ENCODE assay signal across 19 cellular contexts in the genomic region with DNA sequence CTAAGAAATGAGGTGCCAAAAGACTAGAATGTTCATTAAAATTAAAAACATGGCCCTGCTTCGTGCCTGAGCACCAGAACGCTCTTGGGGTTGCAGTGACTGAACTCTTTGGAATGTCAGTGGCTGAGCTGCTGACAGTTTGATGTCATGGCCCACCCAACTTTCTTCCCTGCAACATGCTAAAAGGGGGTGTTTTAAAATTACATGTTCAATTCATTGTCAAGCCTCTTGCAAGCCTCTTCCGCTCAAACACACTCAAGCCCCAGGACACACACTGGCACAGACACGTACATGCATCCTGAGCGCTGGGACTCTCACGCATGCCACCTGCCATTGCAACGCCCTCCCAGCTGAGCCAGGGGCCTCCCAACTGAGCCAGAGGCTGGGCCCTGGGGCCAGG. TPM values are rescaled to one million over a fixed set of nuclear protein-coding genes. Genes with fewer than 3 reads are reported as not detected.
A peak's percentile ranks its signal among the peaks of the same experiment; 100 is the strongest.
DNase-seq lines count a peak whose midpoint lies in the region; ATAC-seq, FAIRE-seq and TF ChIP-seq lines count a peak whose summit lies in the region.
"Had no signal": no experiment of that assay in that cellular context is flagged by ENCODE, and none has a peak within 500 bp of the region (broad histone marks: within the 10 kb centered on the region; RNA-seq: fewer than 3 reads in every experiment).

No MANE protein-coding gene starts in this region.

- 79 to 81% methylated on average over 7 of the region's 7 CpGs for WGBS in heart right ventricle, 2 donors

- H3K9ac ChIP-seq in astrocyte (ENCODE audit: low read length), result no peak overlapping the region

- H3K36me3 Mint-ChIP-seq in astrocyte (ENCODE audit: low read depth, unreplicated experiment), result no peaks in the 10 kb centered on the region

- H3K9me3 ChIP-seq in right atrium auricular region (peaks cover 0 to 4% of the 10 kb centered on the region in 2 donors), heart right ventricle (peaks cover 0 to 16% (median 7%) of the 10 kb centered on the region in 11 donors), astrocyte (ENCODE audit: insufficient read depth, low read depth, low read length) (peaks cover 5% of the 10 kb centered on the region)
- H3K9me3 ChIP-seq: vagina had no signal

- H3K4me2 ChIP-seq in astrocyte (ENCODE audit: low read length), result peak overlapping the region; percentile 8

- no peak for FAIRE-seq in astrocyte (lab: Jason Lieb, UNC)
- FAIRE-seq in urothelium cell line (lab: Jason Lieb, UNC), result no peak
- FAIRE-seq: A204.1 had no signal

- H3K4me3 Mint-ChIP-seq in astrocyte (ENCODE audit: unreplicated experiment), result no peak overlapping the region
- H3K4me3 Mint-ChIP-seq: immature natural killer cell, memory B cell had no signal

- H3K27ac ChIP-seq in right atrium auricular region, result no peak overlapping the region
- no peak overlapping the region for H3K27ac ChIP-seq in heart right ventricle
- H3K27ac ChIP-seq in astrocyte (ENCODE audit: low read depth, low read length), result peak overlapping the region; percentile 17
- H3K27ac ChIP-seq: coronary artery, vagina had no signal

- no peaks in the 10 kb centered on the region for H3K79me2 ChIP-seq in astrocyte (ENCODE audit: insufficient read depth, low read length)

- peak; percentile 28 for DNase-seq in right atrium auricular region (ENCODE audit: low spot score)
- DNase-seq in heart right ventricle, result no peak
- peak; percentile 59 for DNase-seq in astrocyte (ENCODE audit: low read depth)
- peak; percentile 82 to 90 for DNase-seq in foreskin fibroblast
- peak; percentile 68 for DNase-seq in urothelium cell line (ENCODE audit: low spot score)
- DNase-seq in activated T-cell treated with anti-CD3 and anti-CD28 coated beads, Interleukin-2, amount 50 U/mL, for 48 hours, result no peak
- DNase-seq in activated effector memory CD4-positive, alpha-beta T cell treated with Interleukin-2 at 50 U/mL for 16 hours, result no peak
- DNase-seq: activated CD4-positive, CD25-positive, alpha-beta regulatory T cell treated with anti-CD3 and anti-CD28 coated beads, Interleukin-2, amount 50 U/mL, for 72 hours; immature natural killer cell; Kasumi-1; NCI-H146; NCI-H69; nucleus accumbens; T-helper 1 cell had no signal

- no peak for TF ChIP-seq CTCF in right atrium auricular region (IDR thresholded peaks at IDR 0.05)
- TF ChIP-seq CTCF in heart right ventricle (IDR thresholded peaks at IDR 0.05), result no peak
- TF ChIP-seq CTCF in astrocyte (IDR thresholded peaks at IDR 0.05; ENCODE audit: insufficient read depth, low read depth, low read length), result no peak
- no peak for TF ChIP-seq CTCF in foreskin fibroblast (IDR thresholded peaks at IDR 0.05; ENCODE audit: low read depth, low read length)

- intact Hi-C loops in heart right ventricle (cut with DNase I), result no loop called here

- H3K27me3 Mint-ChIP-seq in astrocyte (ENCODE audit: low read depth, unreplicated experiment), result peaks cover 15% of the 10 kb centered on the region

- no peak overlapping the region for H3K4me3 ChIP-seq in right atrium auricular region
- no peak overlapping the region for H3K4me3 ChIP-seq in heart right ventricle
- no peak overlapping the region for H3K4me3 ChIP-seq in astrocyte (ENCODE audit: insufficient read depth, low read depth, low read length)
- H3K4me3 ChIP-seq in foreskin fibroblast (ENCODE audit: low read depth in 1 of 2, low read length in 2 of 2), result no peak overlapping the region
- H3K4me3 ChIP-seq: coronary artery, vagina had no signal

- no peak overlapping the region for H2AFZ ChIP-seq in astrocyte (ENCODE audit: low read depth, low read length)

- H3K9me3 Mint-ChIP-seq in astrocyte (ENCODE audit: unreplicated experiment), result peaks cover 10% of the 10 kb centered on the region

- peaks cover 27% of the 10 kb centered on the region for H3K4me1 Mint-ChIP-seq in astrocyte (ENCODE audit: low read depth, unreplicated experiment)
- H3K4me1 Mint-ChIP-seq: immature natural killer cell had no signal

- H3K36me3 ChIP-seq in right atrium auricular region, result no peaks in the 10 kb centered on the region
- H3K36me3 ChIP-seq in heart right ventricle, result no peaks in the 10 kb centered on the region
- no peaks in the 10 kb centered on the region for H3K36me3 ChIP-seq in astrocyte (ENCODE audit: insufficient read depth, low read length)
- H3K36me3 ChIP-seq: vagina had no signal

- ATAC-seq in heart right ventricle, result no peak
- ATAC-seq in HG02885 (IDR thresholded peaks at IDR 0.05; ENCODE audit: poor library complexity, unreplicated experiment), result no peak

- no peaks in the 10 kb centered on the region for H4K20me1 ChIP-seq in astrocyte (ENCODE audit: insufficient read depth, low read length)

- H3K27me3 ChIP-seq in right atrium auricular region (no peaks in the 10 kb centered on the region), heart right ventricle (peaks cover 0 to 10% (median 0%) of the 10 kb centered on the region in 7 donors), astrocyte (ENCODE audit: insufficient read depth, low read length) (peaks cover 8% of the 10 kb centered on the region)
- H3K27me3 ChIP-seq: vagina had no signal

- peak overlapping the region; percentile 43 for H3K27ac Mint-ChIP-seq in astrocyte (ENCODE audit: unreplicated experiment)
- H3K27ac Mint-ChIP-seq: memory B cell had no signal

- H3K4me1 ChIP-seq in right atrium auricular region (no peaks in the 10 kb centered on the region), heart right ventricle (peaks cover 0 to 4% (median 0%) of the 10 kb centered on the region in 9 donors), astrocyte (ENCODE audit: insufficient read depth, low read length) (peaks cover 10% of the 10 kb centered on the region)
- H3K4me1 ChIP-seq: vagina had no signal

RNA-seq across cellular contexts. Expression of a gene that starts 12.6 kb away (rescaled TPM):
- total RNA-seq in right atrium auricular region (under 1 TPM in 1 of 2 donors, not detected in 1; 0.12 TPM), heart right ventricle (under 1 TPM in 1 of 10 donors, not detected in 9; 0.21 TPM), astrocyte (not detected in 2 replicates)
- not detected for polyA plus RNA-seq in heart right ventricle
- total RNA-seq: vagina had no signal

RNA-seq across cellular contexts. Expression of a gene that starts 44.1 kb away (rescaled TPM):
- total RNA-seq in right atrium auricular region, result under 1 TPM; 0.35 to 0.59 TPM
- 1 to 10 TPM in 1 of 10 donors, under 1 TPM in 9; 0.39 to 2.7 (median 0.72) TPM for total RNA-seq in heart right ventricle
- polyA plus RNA-seq in heart right ventricle, result under 1 TPM; 0.07 to 0.22 TPM
- total RNA-seq in astrocyte, result 0.07 TPM in 1 of 2 replicates, not detected in the other

Comparison
In these comparisons a context has a peak if more than half of its experiments do, and no peak if none do; other contexts are left out.
1. DNase-seq: peak in right atrium auricular region (single experiment), astrocyte (single experiment), foreskin fibroblast (2 of 2) and urothelium cell line (single experiment); none in heart right ventricle (0 of 2), activated T-cell treated with anti-CD3 and anti-CD28 coated beads, Interleukin-2, amount 50 U/mL, for 48 hours (0 of 2) and activated effector memory CD4-positive, alpha-beta T cell treated with Interleukin-2 at 50 U/mL for 16 hours (single experiment).